Comparison of ENCODE assay signal across 1 cellular context in the genomic region with DNA sequence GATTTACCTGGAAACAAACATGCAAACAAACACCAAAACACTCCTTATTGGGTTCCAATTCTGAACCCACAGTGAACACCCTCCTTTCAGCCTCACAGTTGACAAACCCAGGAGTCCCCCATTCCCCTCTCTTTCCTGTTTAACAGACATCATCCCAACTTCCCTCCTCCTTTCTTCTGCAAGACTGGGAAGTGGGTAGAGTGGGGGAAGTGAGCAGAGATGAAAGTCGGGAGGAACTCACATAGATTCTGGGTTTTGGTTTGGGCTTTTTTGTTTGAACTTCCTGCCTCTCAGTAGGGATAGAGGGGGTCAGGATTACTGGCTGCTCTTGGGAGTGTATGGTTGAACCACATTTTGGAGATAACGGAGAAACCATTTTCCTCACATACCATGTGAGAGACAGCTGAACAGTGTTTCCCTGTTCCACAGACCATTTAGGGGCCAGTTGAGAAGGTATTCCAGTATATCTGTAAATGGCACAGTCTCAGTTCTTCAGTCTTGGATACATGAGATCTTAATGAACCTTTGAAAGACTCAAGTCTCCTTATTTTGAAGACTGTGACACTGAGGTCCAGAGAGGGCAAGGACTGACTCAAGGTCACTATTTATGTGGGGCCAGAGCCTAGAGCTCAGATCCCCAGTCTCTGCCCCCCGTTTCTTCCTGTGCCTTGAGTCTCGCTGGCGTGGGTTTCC.
TF ChIP-seq lines count a peak whose summit lies in the region.

No MANE protein-coding gene starts in this region.

TF ChIP-seq in K562, 482 proteins besides CTCF, POLR2A, EP300 and RAD21 (continues in another document):
- TF ChIP-seq BDP1 (IDR thresholded peaks at IDR 0.05; ENCODE audit: insufficient read depth, insufficient read length) (no peak), SPI1 (IDR thresholded peaks at IDR 0.05; ENCODE audit: borderline replicate concordance, low read depth, low read length) (peak; percentile 55; the same call in 1 of the 2 replicates), ZKSCAN8 (CRISPR knock-in tag; IDR thresholded peaks at IDR 0.05) (peak; percentile 78; the same call in 1 of the 2 replicates), ZNF764 (CRISPR knock-in tag; IDR thresholded peaks at IDR 0.05; ENCODE audit: low read depth) (no peak), CCNT2 (IDR thresholded peaks at IDR 0.05; ENCODE audit: borderline replicate concordance, extremely low read depth, insufficient read length, low read depth, low read length) (no peak), MTA1 (IDR thresholded peaks at IDR 0.05; ENCODE audit: borderline replicate concordance) (0 out of 2 replicates have a peak, but pooled peaks have one; percentile 13), PHF21A (IDR thresholded peaks at IDR 0.05; ENCODE audit: borderline replicate concordance, low read depth) (no peak), POLR2H (tag; IDR thresholded peaks at IDR 0.05; ENCODE audit: low read depth) (no peak), BRD9 (IDR thresholded peaks at IDR 0.05; ENCODE audit: low read depth, partially characterized antibody) (no peak), ZBED1 (IDR thresholded peaks at IDR 0.05) (0 out of 2 replicates have a peak, but pooled peaks have one; percentile 27), SREBF1 (IDR thresholded peaks at IDR 0.05; ENCODE audit: borderline replicate concordance, low read depth, low read length) (no peak), ZNF274 (IDR thresholded peaks at IDR 0.05; ENCODE audit: borderline replicate concordance, low read depth, low read length) (no peak), SP2 (IDR thresholded peaks at IDR 0.05; ENCODE audit: extremely low read depth, low read depth, low read length, poor library complexity, severe bottlenecking) (no peak), SMARCA5 (IDR thresholded peaks at IDR 0.05) (0 out of 2 replicates have a peak, but pooled peaks have one; percentile 49), BHLHE40 (IDR thresholded peaks at IDR 0.05; ENCODE audit: low read length) (no peak), MAFF (IDR thresholded peaks at IDR 0.05; ENCODE audit: low read length) (no peak), KDM2B (CRISPR knock-in tag; IDR thresholded peaks at IDR 0.05) (no peak), ZNF507 (tag; conservative IDR thresholded peaks at IDR 0.05) (no peak), NR2C1 (IDR thresholded peaks at IDR 0.05) (no peak), NR2C1 (tag; IDR thresholded peaks at IDR 0.05) (peak; percentile 31; the same call in 1 of the 2 replicates), ZNF41 (CRISPR knock-in tag; conservative IDR thresholded peaks at IDR 0.05) (no peak), ZBTB1 (CRISPR knock-in tag; IDR thresholded peaks at IDR 0.05; ENCODE audit: borderline replicate concordance, low read depth) (0 out of 2 replicates have a peak, but pooled peaks have one; percentile 44), MCM5 (IDR thresholded peaks at IDR 0.05; ENCODE audit: low read depth) (no peak), CBX2 (IDR thresholded peaks at IDR 0.05; ENCODE audit: insufficient read depth, low read length, poor library complexity, severe bottlenecking) (no peak), POU5F1 (IDR thresholded peaks at IDR 0.05; ENCODE audit: borderline replicate concordance, low read depth, low read length, partially characterized antibody) (no peak), DPF2 (IDR thresholded peaks at IDR 0.05) (no peak), RAD51 (IDR thresholded peaks at IDR 0.05; ENCODE audit: borderline replicate concordance, low read depth) (no peak), ZNF224 (CRISPR knock-in tag; IDR thresholded peaks at IDR 0.05) (no peak), HDAC1 (IDR thresholded peaks at IDR 0.05) (peak in 1 of 2 experiments; percentile 26; a peak in 1 of 4 replicates), PHF8 (IDR thresholded peaks at IDR 0.05; ENCODE audit: borderline replicate concordance, low read length) (0 out of 2 replicates have a peak, but pooled peaks have one; percentile 33), ZNF165 (CRISPR knock-in tag; IDR thresholded peaks at IDR 0.05; ENCODE audit: borderline replicate concordance) (no peak), MAZ (CRISPR knock-in tag; conservative IDR thresholded peaks at IDR 0.05 in 1 of 2, IDR thresholded peaks at IDR 0.05 in 1 of 2) (no peak; a peak in 1 of 4 replicates), ZNF134 (CRISPR knock-in tag; conservative IDR thresholded peaks at IDR 0.05) (no peak), ZEB2 (IDR thresholded peaks at IDR 0.05) (no peak), KAT7 (CRISPR knock-in tag; IDR thresholded peaks at IDR 0.05; ENCODE audit: borderline replicate concordance) (no peak)
- TF ChIP-seq, protein P1, sequence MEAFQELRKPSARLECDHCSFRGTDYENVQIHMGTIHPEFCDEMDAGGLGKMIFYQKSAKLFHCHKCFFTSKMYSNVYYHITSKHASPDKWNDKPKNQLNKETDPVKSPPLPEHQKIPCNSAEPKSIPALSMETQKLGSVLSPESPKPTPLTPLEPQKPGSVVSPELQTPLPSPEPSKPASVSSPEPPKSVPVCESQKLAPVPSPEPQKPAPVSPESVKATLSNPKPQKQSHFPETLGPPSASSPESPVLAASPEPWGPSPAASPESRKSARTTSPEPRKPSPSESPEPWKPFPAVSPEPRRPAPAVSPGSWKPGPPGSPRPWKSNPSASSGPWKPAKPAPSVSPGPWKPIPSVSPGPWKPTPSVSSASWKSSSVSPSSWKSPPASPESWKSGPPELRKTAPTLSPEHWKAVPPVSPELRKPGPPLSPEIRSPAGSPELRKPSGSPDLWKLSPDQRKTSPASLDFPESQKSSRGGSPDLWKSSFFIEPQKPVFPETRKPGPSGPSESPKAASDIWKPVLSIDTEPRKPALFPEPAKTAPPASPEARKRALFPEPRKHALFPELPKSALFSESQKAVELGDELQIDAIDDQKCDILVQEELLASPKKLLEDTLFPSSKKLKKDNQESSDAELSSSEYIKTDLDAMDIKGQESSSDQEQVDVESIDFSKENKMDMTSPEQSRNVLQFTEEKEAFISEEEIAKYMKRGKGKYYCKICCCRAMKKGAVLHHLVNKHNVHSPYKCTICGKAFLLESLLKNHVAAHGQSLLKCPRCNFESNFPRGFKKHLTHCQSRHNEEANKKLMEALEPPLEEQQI (IDR thresholded peaks at IDR 0.05) = no peak
- TF ChIP-seq, protein P2, sequence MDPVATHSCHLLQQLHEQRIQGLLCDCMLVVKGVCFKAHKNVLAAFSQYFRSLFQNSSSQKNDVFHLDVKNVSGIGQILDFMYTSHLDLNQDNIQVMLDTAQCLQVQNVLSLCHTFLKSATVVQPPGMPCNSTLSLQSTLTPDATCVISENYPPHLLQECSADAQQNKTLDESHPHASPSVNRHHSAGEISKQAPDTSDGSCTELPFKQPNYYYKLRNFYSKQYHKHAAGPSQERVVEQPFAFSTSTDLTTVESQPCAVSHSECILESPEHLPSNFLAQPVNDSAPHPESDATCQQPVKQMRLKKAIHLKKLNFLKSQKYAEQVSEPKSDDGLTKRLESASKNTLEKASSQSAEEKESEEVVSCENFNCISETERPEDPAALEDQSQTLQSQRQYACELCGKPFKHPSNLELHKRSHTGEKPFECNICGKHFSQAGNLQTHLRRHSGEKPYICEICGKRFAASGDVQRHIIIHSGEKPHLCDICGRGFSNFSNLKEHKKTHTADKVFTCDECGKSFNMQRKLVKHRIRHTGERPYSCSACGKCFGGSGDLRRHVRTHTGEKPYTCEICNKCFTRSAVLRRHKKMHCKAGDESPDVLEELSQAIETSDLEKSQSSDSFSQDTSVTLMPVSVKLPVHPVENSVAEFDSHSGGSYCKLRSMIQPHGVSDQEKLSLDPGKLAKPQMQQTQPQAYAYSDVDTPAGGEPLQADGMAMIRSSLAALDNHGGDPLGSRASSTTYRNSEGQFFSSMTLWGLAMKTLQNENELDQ (CRISPR knock-in tag; IDR thresholded peaks at IDR 0.05; ENCODE audit: borderline replicate concordance) = no peak
- TF ChIP-seq, protein P3, sequence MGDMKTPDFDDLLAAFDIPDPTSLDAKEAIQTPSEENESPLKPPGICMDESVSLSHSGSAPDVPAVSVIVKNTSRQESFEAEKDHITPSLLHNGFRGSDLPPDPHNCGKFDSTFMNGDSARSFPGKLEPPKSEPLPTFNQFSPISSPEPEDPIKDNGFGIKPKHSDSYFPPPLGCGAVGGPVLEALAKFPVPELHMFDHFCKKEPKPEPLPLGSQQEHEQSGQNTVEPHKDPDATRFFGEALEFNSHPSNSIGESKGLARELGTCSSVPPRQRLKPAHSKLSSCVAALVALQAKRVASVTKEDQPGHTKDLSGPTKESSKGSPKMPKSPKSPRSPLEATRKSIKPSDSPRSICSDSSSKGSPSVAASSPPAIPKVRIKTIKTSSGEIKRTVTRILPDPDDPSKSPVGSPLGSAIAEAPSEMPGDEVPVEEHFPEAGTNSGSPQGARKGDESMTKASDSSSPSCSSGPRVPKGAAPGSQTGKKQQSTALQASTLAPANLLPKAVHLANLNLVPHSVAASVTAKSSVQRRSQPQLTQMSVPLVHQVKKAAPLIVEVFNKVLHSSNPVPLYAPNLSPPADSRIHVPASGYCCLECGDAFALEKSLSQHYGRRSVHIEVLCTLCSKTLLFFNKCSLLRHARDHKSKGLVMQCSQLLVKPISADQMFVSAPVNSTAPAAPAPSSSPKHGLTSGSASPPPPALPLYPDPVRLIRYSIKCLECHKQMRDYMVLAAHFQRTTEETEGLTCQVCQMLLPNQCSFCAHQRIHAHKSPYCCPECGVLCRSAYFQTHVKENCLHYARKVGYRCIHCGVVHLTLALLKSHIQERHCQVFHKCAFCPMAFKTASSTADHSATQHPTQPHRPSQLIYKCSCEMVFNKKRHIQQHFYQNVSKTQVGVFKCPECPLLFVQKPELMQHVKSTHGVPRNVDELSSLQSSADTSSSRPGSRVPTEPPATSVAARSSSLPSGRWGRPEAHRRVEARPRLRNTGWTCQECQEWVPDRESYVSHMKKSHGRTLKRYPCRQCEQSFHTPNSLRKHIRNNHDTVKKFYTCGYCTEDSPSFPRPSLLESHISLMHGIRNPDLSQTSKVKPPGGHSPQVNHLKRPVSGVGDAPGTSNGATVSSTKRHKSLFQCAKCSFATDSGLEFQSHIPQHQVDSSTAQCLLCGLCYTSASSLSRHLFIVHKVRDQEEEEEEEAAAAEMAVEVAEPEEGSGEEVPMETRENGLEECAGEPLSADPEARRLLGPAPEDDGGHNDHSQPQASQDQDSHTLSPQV (IDR thresholded peaks at IDR 0.05) = peak; percentile 66; the same call in 1 of the 2 replicates
- TF ChIP-seq, protein P4, sequence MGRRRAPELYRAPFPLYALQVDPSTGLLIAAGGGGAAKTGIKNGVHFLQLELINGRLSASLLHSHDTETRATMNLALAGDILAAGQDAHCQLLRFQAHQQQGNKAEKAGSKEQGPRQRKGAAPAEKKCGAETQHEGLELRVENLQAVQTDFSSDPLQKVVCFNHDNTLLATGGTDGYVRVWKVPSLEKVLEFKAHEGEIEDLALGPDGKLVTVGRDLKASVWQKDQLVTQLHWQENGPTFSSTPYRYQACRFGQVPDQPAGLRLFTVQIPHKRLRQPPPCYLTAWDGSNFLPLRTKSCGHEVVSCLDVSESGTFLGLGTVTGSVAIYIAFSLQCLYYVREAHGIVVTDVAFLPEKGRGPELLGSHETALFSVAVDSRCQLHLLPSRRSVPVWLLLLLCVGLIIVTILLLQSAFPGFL (CRISPR knock-in tag; IDR thresholded peaks at IDR 0.05) = peak; percentile 97; the same call in 1 of the 2 replicates
- TF ChIP-seq, protein P5, sequence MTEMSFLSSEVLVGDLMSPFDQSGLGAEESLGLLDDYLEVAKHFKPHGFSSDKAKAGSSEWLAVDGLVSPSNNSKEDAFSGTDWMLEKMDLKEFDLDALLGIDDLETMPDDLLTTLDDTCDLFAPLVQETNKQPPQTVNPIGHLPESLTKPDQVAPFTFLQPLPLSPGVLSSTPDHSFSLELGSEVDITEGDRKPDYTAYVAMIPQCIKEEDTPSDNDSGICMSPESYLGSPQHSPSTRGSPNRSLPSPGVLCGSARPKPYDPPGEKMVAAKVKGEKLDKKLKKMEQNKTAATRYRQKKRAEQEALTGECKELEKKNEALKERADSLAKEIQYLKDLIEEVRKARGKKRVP (CRISPR knock-in tag; IDR thresholded peaks at IDR 0.05) = no peak
- TF ChIP-seq, protein P6, sequence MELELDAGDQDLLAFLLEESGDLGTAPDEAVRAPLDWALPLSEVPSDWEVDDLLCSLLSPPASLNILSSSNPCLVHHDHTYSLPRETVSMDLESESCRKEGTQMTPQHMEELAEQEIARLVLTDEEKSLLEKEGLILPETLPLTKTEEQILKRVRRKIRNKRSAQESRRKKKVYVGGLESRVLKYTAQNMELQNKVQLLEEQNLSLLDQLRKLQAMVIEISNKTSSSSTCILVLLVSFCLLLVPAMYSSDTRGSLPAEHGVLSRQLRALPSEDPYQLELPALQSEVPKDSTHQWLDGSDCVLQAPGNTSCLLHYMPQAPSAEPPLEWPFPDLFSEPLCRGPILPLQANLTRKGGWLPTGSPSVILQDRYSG (tag; conservative IDR thresholded peaks at IDR 0.05; ENCODE audit: low read depth) = no peak
- TF ChIP-seq, protein P7, sequence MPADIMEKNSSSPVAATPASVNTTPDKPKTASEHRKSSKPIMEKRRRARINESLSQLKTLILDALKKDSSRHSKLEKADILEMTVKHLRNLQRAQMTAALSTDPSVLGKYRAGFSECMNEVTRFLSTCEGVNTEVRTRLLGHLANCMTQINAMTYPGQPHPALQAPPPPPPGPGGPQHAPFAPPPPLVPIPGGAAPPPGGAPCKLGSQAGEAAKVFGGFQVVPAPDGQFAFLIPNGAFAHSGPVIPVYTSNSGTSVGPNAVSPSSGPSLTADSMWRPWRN (IDR thresholded peaks at IDR 0.05; ENCODE audit: low read depth) = 0 out of 2 replicates have a peak, but pooled peaks have one; percentile 31
- TF ChIP-seq, protein P8, sequence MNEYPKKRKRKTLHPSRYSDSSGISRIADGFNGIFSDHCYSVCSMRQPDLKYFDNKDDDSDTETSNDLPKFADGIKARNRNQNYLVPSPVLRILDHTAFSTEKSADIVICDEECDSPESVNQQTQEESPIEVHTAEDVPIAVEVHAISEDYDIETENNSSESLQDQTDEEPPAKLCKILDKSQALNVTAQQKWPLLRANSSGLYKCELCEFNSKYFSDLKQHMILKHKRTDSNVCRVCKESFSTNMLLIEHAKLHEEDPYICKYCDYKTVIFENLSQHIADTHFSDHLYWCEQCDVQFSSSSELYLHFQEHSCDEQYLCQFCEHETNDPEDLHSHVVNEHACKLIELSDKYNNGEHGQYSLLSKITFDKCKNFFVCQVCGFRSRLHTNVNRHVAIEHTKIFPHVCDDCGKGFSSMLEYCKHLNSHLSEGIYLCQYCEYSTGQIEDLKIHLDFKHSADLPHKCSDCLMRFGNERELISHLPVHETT (CRISPR knock-in tag; conservative IDR thresholded peaks at IDR 0.05 in 1 of 2, IDR thresholded peaks at IDR 0.05 in 1 of 2) = 0 out of 4 replicates have a peak, but pooled peaks of 1 of the 2 experiments have one; percentile 21
- TF ChIP-seq, protein P9, sequence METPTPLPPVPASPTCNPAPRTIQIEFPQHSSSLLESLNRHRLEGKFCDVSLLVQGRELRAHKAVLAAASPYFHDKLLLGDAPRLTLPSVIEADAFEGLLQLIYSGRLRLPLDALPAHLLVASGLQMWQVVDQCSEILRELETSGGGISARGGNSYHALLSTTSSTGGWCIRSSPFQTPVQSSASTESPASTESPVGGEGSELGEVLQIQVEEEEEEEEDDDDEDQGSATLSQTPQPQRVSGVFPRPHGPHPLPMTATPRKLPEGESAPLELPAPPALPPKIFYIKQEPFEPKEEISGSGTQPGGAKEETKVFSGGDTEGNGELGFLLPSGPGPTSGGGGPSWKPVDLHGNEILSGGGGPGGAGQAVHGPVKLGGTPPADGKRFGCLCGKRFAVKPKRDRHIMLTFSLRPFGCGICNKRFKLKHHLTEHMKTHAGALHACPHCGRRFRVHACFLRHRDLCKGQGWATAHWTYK (CRISPR knock-in tag; IDR thresholded peaks at IDR 0.05) = no peak
